ENCODE assay signal across 12 cellular contexts in genomic region chr6:158219229-158219628, GRCh38. TPM values are rescaled to one million over a fixed set of nuclear protein-coding genes. Genes with fewer than 3 reads are reported as not detected.
DNase-seq lines count a peak whose midpoint lies in the region; ATAC-seq and TF ChIP-seq lines count a peak whose summit lies in the region.
"Had no signal": no experiment of that assay in that cellular context is flagged by ENCODE, and none has a peak within 500 bp of the region (broad histone marks: within the 10 kb centered on the region; RNA-seq: fewer than 3 reads in every experiment).

No MANE protein-coding gene starts in this region.

- in situ Hi-C loops in GM13977 (cut with MboI; ENCODE audit: low pct_unique_long_range_greater_than_20kb, low sequenced_read_pairs, unreplicated experiment) = loop anchor here (10.0 to 25.0 kb wide), 3 partner anchors 386 to 768 kb away; no protein-coding TSS in a partner anchor

- peak in 1 of 4 donors; percentile 88 for TF ChIP-seq EP300 in upper lobe of left lung (IDR thresholded peaks at IDR 0.05)

- DNase-seq in NCI-H2196 (lab: John Stamatoyannopoulos, UW; ENCODE audit: unreplicated experiment) = peak; percentile 2
- no peak for DNase-seq in NCI-H2196 treated with DMSO at 0.1 percent for 48 hours (lab: John Stamatoyannopoulos, UW; ENCODE audit: unreplicated experiment)
- peak; percentile 66 for DNase-seq in RWPE1 (ENCODE audit: low spot score)
- peak; percentile 98 for DNase-seq in fibroblast of villous mesenchyme (ENCODE audit: low read depth)
- peak in 1 of 2 donors; percentile 82 for DNase-seq in upper lobe of left lung
- no peak for DNase-seq in GM13977 (ENCODE audit: low spot score)
- DNase-seq in NCI-H2081 (lab: John Stamatoyannopoulos, UW) = no peak
- no peak for DNase-seq in activated effector memory CD4-positive, alpha-beta T cell treated with anti-CD3 and anti-CD28 coated beads, Interleukin-2, amount 50 U/mL, for 16 hours
- DNase-seq: activated CD4-positive, alpha-beta T cell treated with anti-CD3 and anti-CD28 coated beads, Interleukin-2, amount 10 ng/mL, durations not matched to agents 24 days and 14 days; KBM-7; Peyer's patch; stimulated activated CD4-positive, alpha-beta T cell treated with anti-CD3 and anti-CD28 coated beads, Interleukin-4, amount 100 ng/mL, for 4 hours had no signal

- H3K36me3 ChIP-seq in upper lobe of left lung = no peaks in the 10 kb centered on the region
- H3K36me3 ChIP-seq: Peyer's patch had no signal

- peaks cover 0 to 8% (median 1%) of the 10 kb centered on the region in 4 donors for H3K4me1 ChIP-seq in upper lobe of left lung
- H3K4me1 ChIP-seq: Peyer's patch had no signal

- H3K4me3 ChIP-seq in fibroblast of villous mesenchyme (ENCODE audit: low read depth, low read length) (no peak overlapping the region), upper lobe of left lung (no peak overlapping the region)
- H3K4me3 ChIP-seq: Peyer's patch had no signal

- TF ChIP-seq CTCF in RWPE1 (conservative IDR thresholded peaks at IDR 0.05; ENCODE audit: low read depth) (no peak), fibroblast of villous mesenchyme (IDR thresholded peaks at IDR 0.05; ENCODE audit: insufficient read depth, low read depth, low read length) (no peak), upper lobe of left lung (IDR thresholded peaks at IDR 0.05) (no peak), GM13977 (IDR thresholded peaks at IDR 0.05; ENCODE audit: extremely low read depth, insufficient read depth, missing control alignments) (no peak)

- H3K27ac ChIP-seq in RWPE1 (peak overlapping the region; percentile 78), upper lobe of left lung (no peak overlapping the region)
- H3K27ac ChIP-seq: Peyer's patch had no signal

- H3K9me3 ChIP-seq in upper lobe of left lung = no peaks in the 10 kb centered on the region
- H3K9me3 ChIP-seq: Peyer's patch had no signal

- peak; percentile 80 to 90 for ATAC-seq in upper lobe of left lung (ENCODE audit: low FRiP score in 2 of 2)

- 35% methylated on average over 3 of the region's 3 CpGs for WGBS in upper lobe of left lung, 2 donors

- CTCF ChIA-PET in RWPE1 (lab: Yijun Ruan, JAX) = interaction anchor here (3.4 kb wide), 1 partner anchor 300 kb away, joined by 34 read pairs; no protein-coding TSS in a partner anchor

- no peaks in the 10 kb centered on the region for H3K27me3 ChIP-seq in upper lobe of left lung
- H3K27me3 ChIP-seq: Peyer's patch had no signal

- POLR2A ChIA-PET in RWPE1 (lab: Yijun Ruan, JAX; ENCODE audit: low non-redundant PET) = no interaction called here

- no peak for TF ChIP-seq POLR2A in upper lobe of left lung (IDR thresholded peaks at IDR 0.05)

RNA-seq across cellular contexts. Expression of gene GTF2H5, which starts 51.1 kb away (rescaled TPM):
- 5.8 and 8.6 TPM in 2 replicates for total RNA-seq in fibroblast of villous mesenchyme
- 10 to 100 TPM in 2 of 6 donors, 1 to 10 TPM in 3, under 1 TPM in 1; 0.89 to 16.9 (median 3.4) TPM for total RNA-seq in upper lobe of left lung

RNA-seq across cellular contexts. Expression of gene SERAC1, which starts 51.2 kb away (rescaled TPM):
- total RNA-seq in fibroblast of villous mesenchyme (13.2 and 26.3 TPM in 2 replicates), upper lobe of left lung (10 to 100 TPM in 1 of 6 donors, 1 to 10 TPM in 5; 3.2 to 11.4 (median 6.1) TPM)

Comparison
In these comparisons a context has a peak if more than half of its experiments do, and no peak if none do; other contexts are left out.
1. DNase-seq: peak in NCI-H2196 (single experiment), RWPE1 (single experiment) and fibroblast of villous mesenchyme (single experiment); none in NCI-H2196 treated with DMSO at 0.1 percent for 48 hours (single experiment), GM13977 (single experiment), NCI-H2081 (0 of 2) and activated effector memory CD4-positive, alpha-beta T cell treated with anti-CD3 and anti-CD28 coated beads, Interleukin-2, amount 50 U/mL, for 16 hours (single experiment).